Comparison of ENCODE assay signal across 14 cellular contexts in genomic region chr11:114316980-114317675, GRCh38. TPM values are rescaled to one million over a fixed set of nuclear protein-coding genes. Genes with fewer than 3 reads are reported as not detected.
DNase-seq lines count a peak whose midpoint lies in the region; ATAC-seq and TF ChIP-seq lines count a peak whose summit lies in the region.
"Had no signal": no experiment of that assay in that cellular context is flagged by ENCODE, and none has a peak within 500 bp of the region (broad histone marks: within the 10 kb centered on the region; RNA-seq: fewer than 3 reads in every experiment).

No MANE protein-coding gene starts in this region.

- DNase-seq in NCI-H69 (lab: John Stamatoyannopoulos, UW) (peak; percentile 42), chondrocyte (ENCODE audit: low spot score) (no peak), left lung (no peak), thoracic aorta (ENCODE audit: low spot score) (no peak), immature natural killer cell (no peak), NCI-H2227 treated with DMSO at 0.1 percent for 48 hours (lab: John Stamatoyannopoulos, UW) (no peak)

- H3K9me3 ChIP-seq in left lung: no peaks in the 10 kb centered on the region
- H3K9me3 ChIP-seq in thoracic aorta: no peaks in the 10 kb centered on the region

- H3K4me1 ChIP-seq in left lung: peaks cover 44 to 52% of the 10 kb centered on the region in 2 donors
- H3K4me1 ChIP-seq in thoracic aorta (ENCODE audit: control insufficient read depth in 1 of 2, low read depth in 2 of 2): peaks cover 71 to 94% of the 10 kb centered on the region in 2 donors
- H3K4me1 ChIP-seq: BLaER1 treated with 17β-estradiol and CSF1 and Interleukin-3, amounts not matched to agents 10 nM and 100 nM had no signal

- H3K4me3 ChIP-seq in left lung (no peak overlapping the region), thoracic aorta (peak overlapping the region; percentile 13)
- H3K4me3 ChIP-seq: BLaER1 treated with 17β-estradiol and CSF1 and Interleukin-3, amounts not matched to agents 10 nM and 100 nM; GM12878; SK-N-MC had no signal

- peaks cover 59% of the 10 kb centered on the region for H3K4me1 Mint-ChIP-seq in chondrocyte (ENCODE audit: low read depth)
- H3K4me1 Mint-ChIP-seq in immature natural killer cell: peaks cover 10 to 13% of the 10 kb centered on the region in 2 donors

- H3K36me3 ChIP-seq in left lung (peaks cover 0 to 24% of the 10 kb centered on the region in 2 donors), thoracic aorta (peaks cover 29% of the 10 kb centered on the region)
- H3K36me3 ChIP-seq: BLaER1 treated with 17β-estradiol and CSF1 and Interleukin-3, amounts not matched to agents 10 nM and 100 nM had no signal

- H3K4me3 Mint-ChIP-seq in chondrocyte (ENCODE audit: unreplicated experiment) (no peak overlapping the region), immature natural killer cell (no peak overlapping the region)
- H3K4me3 Mint-ChIP-seq: type B pancreatic cell, WTC11 had no signal

- H3K27ac ChIP-seq in left lung (peak overlapping the region; percentile 42 to 55), thoracic aorta (peak overlapping the region; percentile 37 to 64)
- H3K27ac ChIP-seq: BLaER1 treated with 17β-estradiol and CSF1 and Interleukin-3, amounts not matched to agents 10 nM and 100 nM; epithelial cell of prostate; SK-N-MC had no signal

- H3K27ac Mint-ChIP-seq in chondrocyte (ENCODE audit: unreplicated experiment): peak overlapping the region; percentile 79
- H3K27ac Mint-ChIP-seq in immature natural killer cell: no peak overlapping the region
- H3K27ac Mint-ChIP-seq: type B pancreatic cell had no signal

- H3K27me3 Mint-ChIP-seq in chondrocyte (ENCODE audit: low read depth) (no peaks in the 10 kb centered on the region), immature natural killer cell (ENCODE audit: low read depth in 3 of 3) (peaks cover 3 to 17% (median 7%) of the 10 kb centered on the region in 3 donors)

- H3K27me3 ChIP-seq in left lung: no peaks in the 10 kb centered on the region
- no peaks in the 10 kb centered on the region for H3K27me3 ChIP-seq in thoracic aorta (replicated peaks; ENCODE audit: insufficient read depth)
- H3K27me3 ChIP-seq: BLaER1 treated with 17β-estradiol and CSF1 and Interleukin-3, amounts not matched to agents 10 nM and 100 nM had no signal

- intact Hi-C loops in left lung (cut with DNase I): no loop called here

- no peaks in the 10 kb centered on the region for H3K9me3 Mint-ChIP-seq in chondrocyte (ENCODE audit: low read depth)
- H3K9me3 Mint-ChIP-seq in immature natural killer cell: no peaks in the 10 kb centered on the region
- H3K9me3 Mint-ChIP-seq: activated naive CD4-positive, alpha-beta T cell treated with anti-CD3 and anti-CD28 coated beads, Interleukin-2, amount 50 U/mL, for 24 hours; type B pancreatic cell had no signal

- H3K36me3 Mint-ChIP-seq in chondrocyte (ENCODE audit: low read depth): peaks cover 30% of the 10 kb centered on the region
- no peaks in the 10 kb centered on the region for H3K36me3 Mint-ChIP-seq in immature natural killer cell
- H3K36me3 Mint-ChIP-seq: activated naive CD4-positive, alpha-beta T cell treated with anti-CD3 and anti-CD28 coated beads, Interleukin-2, amount 50 U/mL, for 24 hours; type B pancreatic cell; WTC11 had no signal

- TF ChIP-seq CTCF in chondrocyte (IDR thresholded peaks at IDR 0.05): no peak
- TF ChIP-seq CTCF in left lung (IDR thresholded peaks at IDR 0.05): no peak
- TF ChIP-seq CTCF in thoracic aorta (IDR thresholded peaks at IDR 0.05): no peak

- ATAC-seq in left lung (no peak), thoracic aorta (ENCODE audit: insufficient number of reproducible peaks, low FRiP score, low read depth) (no peak), GM19395 (IDR thresholded peaks at IDR 0.05; ENCODE audit: unreplicated experiment) (no peak)

RNA-seq across cellular contexts. Expression of gene NNMT, which starts 20.9 kb away (rescaled TPM):
- 354 to 375 TPM (median 370 TPM) in 3 replicates for total RNA-seq in chondrocyte
- total RNA-seq in left lung: 100 to 1,000 TPM; 165 to 244 TPM
- total RNA-seq in thoracic aorta: 1,000 to 10,000 TPM in 1 of 2 donors, 100 to 1,000 TPM in 1; 583 to 1,213 TPM
- polyA plus RNA-seq in immature natural killer cell: 1 to 10 TPM in 1 of 3 donors, under 1 TPM in 1, not detected in 1; 0.68 to 1.0 TPM
- total RNA-seq: GM12878 had no signal
